Comparison of ENCODE assay signal across 15 cellular contexts in genomic region chr21:34222031-34222335, GRCh38.
DNase-seq lines count a peak whose midpoint lies in the region.
"Had no signal": no experiment of that assay in that cellular context is flagged by ENCODE, and none has a peak within 500 bp of the region (broad histone marks: within the 10 kb centered on the region; RNA-seq: fewer than 3 reads in every experiment).

No MANE protein-coding gene starts in this region.

- H3K27me3 ChIP-seq in BLaER1 treated with 17β-estradiol and CSF1 and Interleukin-3, amounts not matched to agents 10 nM and 100 nM: no peaks in the 10 kb centered on the region
- H3K27me3 ChIP-seq in SJSA1 (replicated peaks) (no peaks in the 10 kb centered on the region), mesenchymal stem cell (ENCODE audit: control insufficient read depth in 1 of 2, insufficient read depth in 1 of 2, low read length in 2 of 2) (no peaks in the 10 kb centered on the region), subcutaneous abdominal adipose tissue (ENCODE audit: control insufficient read depth in 5 of 5, insufficient read depth in 4 of 5, low read length in 5 of 5) (no peaks in the 10 kb centered on the region)
- H3K27me3 ChIP-seq: BE2C had no signal

- H2BK15ac ChIP-seq in mesenchymal stem cell (ENCODE audit: low read depth, poor library complexity, severe bottlenecking): no peak overlapping the region

- H4K8ac ChIP-seq in mesenchymal stem cell (ENCODE audit: low read length): no peak overlapping the region

- H4K91ac ChIP-seq in mesenchymal stem cell (ENCODE audit: low read length): no peak overlapping the region

- no peak for DNase-seq in SJSA1 (ENCODE audit: low read depth in 1 of 2, low spot score in 2 of 2)
- DNase-seq in mesenchymal stem cell: no peak
- no peak for DNase-seq in SIG-M5 treated with dmso at 0.1 percent for 504 hours (lab: John Stamatoyannopoulos, UW; ENCODE audit: unreplicated experiment)
- no peak for DNase-seq in NCI-H446 treated with DMSO at 0.1 percent for 48 hours (lab: John Stamatoyannopoulos, UW)
- DNase-seq in SKM-1 treated with dmso at 0.1 percent for 144 hours (lab: John Stamatoyannopoulos, UW; ENCODE audit: unreplicated experiment): no peak
- DNase-seq: ACHN; BE2C; CD4-positive, alpha-beta memory T cell; DMS153; DMS79; GDM1; GOT3; H7 had no signal

- H3K4ac ChIP-seq in mesenchymal stem cell (ENCODE audit: low read depth in 1 of 2, low read length in 2 of 2): peak overlapping the region in 1 of 2 experiments; percentile 17

- H2BK12ac ChIP-seq in mesenchymal stem cell (ENCODE audit: low read length in 2 of 2): peak overlapping the region in 1 of 2 experiments; percentile 21

- H3K23ac ChIP-seq in mesenchymal stem cell (ENCODE audit: low read length in 2 of 2): no peak overlapping the region

- peak overlapping the region; percentile 58 for H2AFZ ChIP-seq in mesenchymal stem cell (ENCODE audit: low read depth, low read length)

- H4K20me1 ChIP-seq in BLaER1 treated with 17β-estradiol and CSF1 and Interleukin-3, amounts not matched to agents 10 nM and 100 nM: no peaks in the 10 kb centered on the region

- no peak overlapping the region for H2BK5ac ChIP-seq in mesenchymal stem cell (ENCODE audit: low read depth, low read length, poor library complexity, severe bottlenecking)

- peak overlapping the region in 7 of 11 experiments; percentile 7 to 36 (median 18); a peak in 8 of 22 replicates for H3K4me2 ChIP-seq in BLaER1 treated with 17β-estradiol and CSF1 and Interleukin-3, amounts not matched to agents 10 nM and 100 nM
- no peak overlapping the region for H3K4me2 ChIP-seq in mesenchymal stem cell (ENCODE audit: low read length, poor library complexity, severe bottlenecking)

- no peak overlapping the region for H2AK5ac ChIP-seq in mesenchymal stem cell (ENCODE audit: low read length, severe bottlenecking)

- H2BK120ac ChIP-seq in mesenchymal stem cell (ENCODE audit: low read depth, low read length): no peak overlapping the region

- no peak overlapping the region for H3K14ac ChIP-seq in mesenchymal stem cell (ENCODE audit: low read length in 2 of 2)

- H3K79me1 ChIP-seq in mesenchymal stem cell (replicated peaks; ENCODE audit: low read length, poor library complexity, severe bottlenecking): no peaks in the 10 kb centered on the region

- H3K9me3 ChIP-seq in BLaER1 treated with 17β-estradiol and CSF1 and Interleukin-3, amounts not matched to agents 10 nM and 100 nM (replicated peaks in 1 of 11): peaks cover 0 to 34% (median 6%) of the 10 kb centered on the region in 11 experiments; a peak in 13 of 22 replicates
- peaks cover 4% of the 10 kb centered on the region; the same call in 1 of the 2 replicates for H3K9me3 ChIP-seq in SJSA1 (replicated peaks)
- H3K9me3 ChIP-seq in mesenchymal stem cell (ENCODE audit: control insufficient read depth, low read length): no peaks in the 10 kb centered on the region
- no peaks in the 10 kb centered on the region for H3K9me3 ChIP-seq in subcutaneous abdominal adipose tissue (ENCODE audit: control insufficient read depth in 5 of 5, low read length in 5 of 5)
- H3K9me3 ChIP-seq: BE2C had no signal

- H3K9ac ChIP-seq in BLaER1 treated with 17β-estradiol and CSF1 and Interleukin-3, amounts not matched to agents 10 nM and 100 nM: no peak overlapping the region
- H3K9ac ChIP-seq in mesenchymal stem cell (ENCODE audit: low read length) (no peak overlapping the region), subcutaneous abdominal adipose tissue (ENCODE audit: low read length in 5 of 5) (no peak overlapping the region)

- peak overlapping the region in 1 of 2 experiments; percentile 28 for H3K18ac ChIP-seq in mesenchymal stem cell (ENCODE audit: low read depth in 1 of 2, low read length in 2 of 2)

- no peak overlapping the region for H3K4me3 ChIP-seq in BLaER1 treated with 17β-estradiol and CSF1 and Interleukin-3, amounts not matched to agents 10 nM and 100 nM
- H3K4me3 ChIP-seq in SJSA1: no peak overlapping the region
- no peak overlapping the region for H3K4me3 ChIP-seq in mesenchymal stem cell (ENCODE audit: insufficient read depth in 1 of 2, low read depth in 1 of 2, low read length in 2 of 2)
- peak overlapping the region in 1 of 5 donors; percentile 40 for H3K4me3 ChIP-seq in subcutaneous abdominal adipose tissue (ENCODE audit: low read depth in 1 of 5, low read length in 5 of 5)

- peaks cover 4 to 17% (median 9%) of the 10 kb centered on the region in 10 experiments; a peak in 16 of 20 replicates for H3K4me1 ChIP-seq in BLaER1 treated with 17β-estradiol and CSF1 and Interleukin-3, amounts not matched to agents 10 nM and 100 nM
- H3K4me1 ChIP-seq in SJSA1 (replicated peaks) (peaks cover 31% of the 10 kb centered on the region), mesenchymal stem cell (ENCODE audit: control insufficient read depth, insufficient read depth, low read depth, low read length) (peaks cover 3% of the 10 kb centered on the region), subcutaneous abdominal adipose tissue (ENCODE audit: control insufficient read depth in 5 of 5, insufficient read depth in 5 of 5, low read length in 5 of 5) (peaks cover 2 to 46% (median 32%) of the 10 kb centered on the region in 5 donors)
- H3K4me1 ChIP-seq: BE2C had no signal

- H3K36me3 ChIP-seq in BLaER1 treated with 17β-estradiol and CSF1 and Interleukin-3, amounts not matched to agents 10 nM and 100 nM: no peaks in the 10 kb centered on the region; a peak in 1 of 22 replicates
- H3K36me3 ChIP-seq in SJSA1 (no peaks in the 10 kb centered on the region), mesenchymal stem cell (ENCODE audit: control insufficient read depth in 1 of 2, insufficient read depth in 2 of 2, low read depth in 1 of 2, low read length in 2 of 2) (no peaks in the 10 kb centered on the region), subcutaneous abdominal adipose tissue (ENCODE audit: control insufficient read depth in 5 of 5, insufficient read depth in 5 of 5, low read length in 5 of 5) (no peaks in the 10 kb centered on the region)
- H3K36me3 ChIP-seq: BE2C had no signal

- WGBS in mesenchymal stem cell: 88% methylated on average over 13 of the region's 14 CpGs

- H3K27ac ChIP-seq in BLaER1 treated with 17β-estradiol and CSF1 and Interleukin-3, amounts not matched to agents 10 nM and 100 nM: no peak overlapping the region
- H3K27ac ChIP-seq in SJSA1 (peak overlapping the region; percentile 66), mesenchymal stem cell (ENCODE audit: low read length, poor library complexity, severe bottlenecking) (no peak overlapping the region), subcutaneous abdominal adipose tissue (ENCODE audit: low read depth, low read length) (peak overlapping the region; percentile 86)

Comparison
In these comparisons a context has a peak if more than half of its experiments do, and no peak if none do; other contexts are left out.
1. H3K27ac ChIP-seq: peak in SJSA1 (single experiment) and subcutaneous abdominal adipose tissue (single experiment); none in BLaER1 treated with 17β-estradiol and CSF1 and Interleukin-3, amounts not matched to agents 10 nM and 100 nM (0 of 11) and mesenchymal stem cell (single experiment).